ENCODE assay signal across 1 cellular context in the genomic region with DNA sequence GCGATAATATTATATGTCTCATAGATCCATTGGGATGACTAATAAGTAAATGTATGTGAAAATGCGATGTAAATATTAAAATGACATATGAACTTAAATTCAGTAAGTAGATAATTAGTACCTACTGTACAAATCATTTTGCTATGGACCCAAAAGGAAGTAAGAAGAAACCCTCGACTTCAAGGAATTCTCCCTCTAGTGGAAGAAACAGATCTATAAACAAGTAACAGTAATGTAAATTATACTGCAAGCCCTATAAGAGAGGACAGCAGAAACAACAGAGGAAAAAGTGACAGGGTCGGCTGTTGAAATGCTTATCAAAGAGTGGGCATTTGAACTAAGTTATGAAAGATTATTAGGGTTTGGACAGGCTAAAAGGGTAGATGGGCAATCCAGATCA.
TF ChIP-seq lines count a peak whose summit lies in the region.

No MANE protein-coding gene starts in this region.

TF ChIP-seq in HCT116, 20 proteins besides CTCF, POLR2A, EP300 and RAD21 (continued from another document):
- TF ChIP-seq, protein P1, sequence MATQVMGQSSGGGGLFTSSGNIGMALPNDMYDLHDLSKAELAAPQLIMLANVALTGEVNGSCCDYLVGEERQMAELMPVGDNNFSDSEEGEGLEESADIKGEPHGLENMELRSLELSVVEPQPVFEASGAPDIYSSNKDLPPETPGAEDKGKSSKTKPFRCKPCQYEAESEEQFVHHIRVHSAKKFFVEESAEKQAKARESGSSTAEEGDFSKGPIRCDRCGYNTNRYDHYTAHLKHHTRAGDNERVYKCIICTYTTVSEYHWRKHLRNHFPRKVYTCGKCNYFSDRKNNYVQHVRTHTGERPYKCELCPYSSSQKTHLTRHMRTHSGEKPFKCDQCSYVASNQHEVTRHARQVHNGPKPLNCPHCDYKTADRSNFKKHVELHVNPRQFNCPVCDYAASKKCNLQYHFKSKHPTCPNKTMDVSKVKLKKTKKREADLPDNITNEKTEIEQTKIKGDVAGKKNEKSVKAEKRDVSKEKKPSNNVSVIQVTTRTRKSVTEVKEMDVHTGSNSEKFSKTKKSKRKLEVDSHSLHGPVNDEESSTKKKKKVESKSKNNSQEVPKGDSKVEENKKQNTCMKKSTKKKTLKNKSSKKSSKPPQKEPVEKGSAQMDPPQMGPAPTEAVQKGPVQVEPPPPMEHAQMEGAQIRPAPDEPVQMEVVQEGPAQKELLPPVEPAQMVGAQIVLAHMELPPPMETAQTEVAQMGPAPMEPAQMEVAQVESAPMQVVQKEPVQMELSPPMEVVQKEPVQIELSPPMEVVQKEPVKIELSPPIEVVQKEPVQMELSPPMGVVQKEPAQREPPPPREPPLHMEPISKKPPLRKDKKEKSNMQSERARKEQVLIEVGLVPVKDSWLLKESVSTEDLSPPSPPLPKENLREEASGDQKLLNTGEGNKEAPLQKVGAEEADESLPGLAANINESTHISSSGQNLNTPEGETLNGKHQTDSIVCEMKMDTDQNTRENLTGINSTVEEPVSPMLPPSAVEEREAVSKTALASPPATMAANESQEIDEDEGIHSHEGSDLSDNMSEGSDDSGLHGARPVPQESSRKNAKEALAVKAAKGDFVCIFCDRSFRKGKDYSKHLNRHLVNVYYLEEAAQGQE (IDR thresholded peaks at IDR 0.05; ENCODE audit: low read depth), result no peak
TF ChIP-seq in HCT116: peak in this region for 0.
